In the genomic region with DNA sequence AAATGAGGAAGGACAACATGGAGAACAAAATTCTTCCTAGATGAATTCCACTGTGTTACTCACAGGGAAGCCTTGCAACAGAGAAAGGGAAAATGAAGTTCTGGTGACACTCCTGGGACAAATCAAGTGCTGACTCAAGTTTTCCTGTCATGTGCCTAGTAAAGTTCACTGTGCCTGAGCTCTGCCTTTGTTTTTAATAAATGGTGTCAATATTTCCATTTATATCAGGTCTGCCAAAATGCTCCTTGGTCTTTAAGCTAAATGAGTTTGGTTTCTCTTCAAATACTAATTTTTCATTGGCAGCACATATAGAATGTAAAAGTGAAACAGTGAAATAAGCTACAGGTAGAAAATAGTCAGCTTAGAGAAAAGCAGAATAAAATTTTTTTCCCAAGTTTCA, we compare ENCODE assay signal across 10 cellular contexts. TPM values are rescaled to one million over a fixed set of nuclear protein-coding genes. Genes with fewer than 3 reads are reported as not detected.
DNase-seq lines count a peak whose midpoint lies in the region; ATAC-seq, FAIRE-seq and TF ChIP-seq lines count a peak whose summit lies in the region.
"Had no signal": no experiment of that assay in that cellular context is flagged by ENCODE, and none has a peak within 500 bp of the region (broad histone marks: within the 10 kb centered on the region; RNA-seq: fewer than 3 reads in every experiment).

No MANE protein-coding gene starts in this region.

- H3K36me3 ChIP-seq in left ventricle myocardium inferior (peaks cover 35% of the 10 kb centered on the region), skeletal muscle satellite cell (ENCODE audit: insufficient read depth, low read length) (peaks cover 3% of the 10 kb centered on the region)

- H3K4me2 ChIP-seq in skeletal muscle satellite cell (ENCODE audit: low read length): peak overlapping the region; percentile 36

- intact Hi-C loops in left ventricle myocardium inferior (cut with micrococcal nuclease): loop anchor here (5.0 to 10.0 kb wide), 2 partner anchors 61 to 158 kb away; a partner anchor contains a TSS

- H3K4me1 ChIP-seq in left ventricle myocardium inferior (peaks cover 26% of the 10 kb centered on the region), skeletal muscle satellite cell (ENCODE audit: control insufficient read depth, insufficient read depth, low read length) (peaks cover 16% of the 10 kb centered on the region)

- H3K9ac ChIP-seq in skeletal muscle satellite cell (ENCODE audit: low read depth, low read length): peak overlapping the region; percentile 36

- FAIRE-seq in GM19239 (lab: Jason Lieb, UNC): peak; percentile 8

- ATAC-seq in GM21619 (IDR thresholded peaks at IDR 0.05; ENCODE audit: unreplicated experiment) (no peak), GM18502 (IDR thresholded peaks at IDR 0.05; ENCODE audit: poor library complexity, unreplicated experiment) (no peak), HG03442 (IDR thresholded peaks at IDR 0.05; ENCODE audit: unreplicated experiment) (no peak)

- H3K27me3 ChIP-seq in left ventricle myocardium inferior (ENCODE audit: low read depth) (no peaks in the 10 kb centered on the region), skeletal muscle satellite cell (ENCODE audit: control insufficient read depth, insufficient read depth, low read length) (no peaks in the 10 kb centered on the region)

- DNase-seq in GM19239 (ENCODE audit: insufficient read length, low spot score) (no peak), left ventricle myocardium inferior (no peak), activated gamma-delta T cell treated with Interleukin-2 at 50 U/mL for 16 hours (no peak)
- DNase-seq: NCI-H526 had no signal

- no peaks in the 10 kb centered on the region for H3K9me3 ChIP-seq in left ventricle myocardium inferior (replicated peaks)
- no peaks in the 10 kb centered on the region for H3K9me3 ChIP-seq in skeletal muscle satellite cell (replicated peaks; ENCODE audit: low read length)

- H3K4me3 ChIP-seq in left ventricle myocardium inferior: no peak overlapping the region
- no peak overlapping the region for H3K4me3 ChIP-seq in skeletal muscle satellite cell (ENCODE audit: low read length)

- no peak for TF ChIP-seq CTCF in left ventricle myocardium inferior (IDR thresholded peaks at IDR 0.05; ENCODE audit: borderline replicate concordance)

- peak overlapping the region; percentile 75 for H3K27ac ChIP-seq in angular gyrus (ENCODE audit: low read depth, low read length)
- H3K27ac ChIP-seq in left ventricle myocardium inferior (replicated peaks): peak overlapping the region; percentile 80

RNA-seq across cellular contexts. Expression of a gene that starts 33.0 kb away (rescaled TPM):
- total RNA-seq in left ventricle myocardium inferior: not detected
- not detected in 2 replicates for total RNA-seq in skeletal muscle satellite cell (2012; rRNA removed)
- total RNA-seq: neural crest cell had no signal

RNA-seq across cellular contexts. Expression of a gene that starts 40.9 kb away (rescaled TPM):
- total RNA-seq in left ventricle myocardium inferior: 25.1 TPM
- total RNA-seq in skeletal muscle satellite cell (2012; rRNA removed): 27.7 and 33.5 TPM in 2 replicates
